In the genomic region with DNA sequence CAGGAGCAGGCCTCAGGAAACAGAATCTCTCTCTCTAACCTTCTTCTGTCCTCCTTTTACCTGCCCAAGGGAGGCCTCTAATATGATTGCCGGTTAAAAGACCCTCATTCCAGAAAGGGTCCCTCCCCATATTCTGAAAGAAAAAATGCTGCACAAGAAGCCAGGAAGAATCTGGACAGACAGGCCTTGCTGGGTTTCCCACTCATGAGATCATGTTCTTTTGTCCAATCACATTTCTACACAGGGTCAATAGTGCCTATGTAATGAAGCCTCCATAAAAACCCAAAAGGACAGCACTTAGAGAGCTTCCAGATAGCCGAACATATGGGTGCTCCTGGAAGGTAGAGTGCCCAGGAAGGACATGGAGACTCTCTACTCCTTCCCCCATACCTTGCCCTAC, we compare ENCODE assay signal across 15 cellular contexts.
DNase-seq lines count a peak whose midpoint lies in the region; ATAC-seq and TF ChIP-seq lines count a peak whose summit lies in the region.
"Had no signal": no experiment of that assay in that cellular context is flagged by ENCODE, and none has a peak within 500 bp of the region (broad histone marks: within the 10 kb centered on the region; RNA-seq: fewer than 3 reads in every experiment).

No MANE protein-coding gene starts in this region.

- peaks cover 52% of the 10 kb centered on the region for H3K36me3 Mint-ChIP-seq in Caco-2 (ENCODE audit: insufficient read depth, unreplicated experiment)

- no peak for TF ChIP-seq CTCF in Caco-2 (IDR thresholded peaks at IDR 0.05; ENCODE audit: insufficient read depth in 1 of 2, low read depth in 1 of 2, low read length in 1 of 2, severe bottlenecking in 1 of 2, unreplicated experiment in 1 of 2)
- TF ChIP-seq CTCF in epithelial cell of esophagus (IDR thresholded peaks at IDR 0.05; ENCODE audit: insufficient read depth, low read depth, low read length, missing control alignments), result no peak

- H3K9me3 Mint-ChIP-seq in Caco-2 (ENCODE audit: unreplicated experiment), result no peaks in the 10 kb centered on the region
- H3K9me3 Mint-ChIP-seq: CD8-positive, alpha-beta T cell; H9 had no signal

- H3K27me3 Mint-ChIP-seq in Caco-2 (ENCODE audit: insufficient read depth, unreplicated experiment), result no peaks in the 10 kb centered on the region
- H3K27me3 Mint-ChIP-seq: B cell had no signal

- H3K4me1 ChIP-seq in Caco-2, result peaks cover 82% of the 10 kb centered on the region
- H3K4me1 ChIP-seq in trophoblast cell (ENCODE audit: control insufficient read depth in 1 of 2, insufficient read depth in 2 of 2, low read length in 2 of 2), result peaks cover 29 to 38% of the 10 kb centered on the region in 2 experiments
- H3K4me1 ChIP-seq: BLaER1 treated with 17β-estradiol and CSF1 and Interleukin-3, amounts not matched to agents 10 nM and 100 nM had no signal

- peak overlapping the region; percentile 81 for H3K27ac ChIP-seq in trophoblast cell (ENCODE audit: low read depth, low read length)
- H3K27ac ChIP-seq: BLaER1 treated with 17β-estradiol and CSF1 and Interleukin-3, amounts not matched to agents 10 nM and 100 nM had no signal

- no peak overlapping the region for H3K4ac ChIP-seq in trophoblast cell (ENCODE audit: low read depth, low read length)

- H2AFZ ChIP-seq in trophoblast cell (ENCODE audit: insufficient read depth, low read length, poor library complexity), result no peak overlapping the region

- H4K12ac ChIP-seq in trophoblast cell (ENCODE audit: low read depth, low read length), result no peak overlapping the region

- no peak overlapping the region for H3K4me3 ChIP-seq in Caco-2 (ENCODE audit: low read depth, low read length)
- H3K4me3 ChIP-seq in epithelial cell of esophagus (ENCODE audit: low read length), result no peak overlapping the region
- no peak overlapping the region for H3K4me3 ChIP-seq in trophoblast cell (ENCODE audit: low read depth, low read length)
- H3K4me3 ChIP-seq: BLaER1 treated with 17β-estradiol and CSF1 and Interleukin-3, amounts not matched to agents 10 nM and 100 nM had no signal

- no peak overlapping the region for H3K18ac ChIP-seq in trophoblast cell (ENCODE audit: low read length)

- H3K27me3 ChIP-seq in Caco-2 (replicated peaks; ENCODE audit: control insufficient read depth, insufficient read depth, low read length) (no peaks in the 10 kb centered on the region), trophoblast cell (ENCODE audit: insufficient read depth, low read length) (no peaks in the 10 kb centered on the region)
- H3K27me3 ChIP-seq: BLaER1 treated with 17β-estradiol and CSF1 and Interleukin-3, amounts not matched to agents 10 nM and 100 nM had no signal

- CTCF ChIA-PET in Caco-2 (lab: Charles Lee), result no interaction called here

- POLR2A ChIA-PET in Caco-2 (lab: Charles Lee), result interaction anchor here (0.5 kb wide), 1 partner anchor 1203 kb away, joined by 4 read pairs; no protein-coding TSS in a partner anchor

- H2BK12ac ChIP-seq in trophoblast cell (ENCODE audit: low read length), result no peak overlapping the region

- no CpG with 5 or more reads among the region's 2 CpGs for WGBS in trophoblast cell (ENCODE audit: extremely low coverage, insufficient coverage, insufficient read length)

- H3K27ac Mint-ChIP-seq in Caco-2 (ENCODE audit: unreplicated experiment), result peak overlapping the region; percentile 80
- H3K27ac Mint-ChIP-seq: B cell; CD8-positive, alpha-beta T cell had no signal

- H3K4me2 ChIP-seq in trophoblast cell (ENCODE audit: low read length), result peak overlapping the region; percentile 37
- H3K4me2 ChIP-seq: BLaER1 treated with 17β-estradiol and CSF1 and Interleukin-3, amounts not matched to agents 10 nM and 100 nM had no signal

- no peak overlapping the region for H3K9ac ChIP-seq in trophoblast cell (ENCODE audit: low read length)
- H3K9ac ChIP-seq: BLaER1 treated with 17β-estradiol and CSF1 and Interleukin-3, amounts not matched to agents 10 nM and 100 nM had no signal

- intact Hi-C loops in Caco-2 (cut with micrococcal nuclease; ENCODE audit: unreplicated experiment), result loop anchor here (10.0 kb wide), 1 partner anchor 143 kb away; a partner anchor contains a TSS

- ATAC-seq in GM21447 (IDR thresholded peaks at IDR 0.05; ENCODE audit: unreplicated experiment) (no peak), GM19351 (IDR thresholded peaks at IDR 0.05; ENCODE audit: unreplicated experiment) (no peak)
- ATAC-seq: CD8-positive, alpha-beta T cell had no signal

- H3K4me1 Mint-ChIP-seq in Caco-2 (ENCODE audit: low read depth, unreplicated experiment), result peaks cover 69% of the 10 kb centered on the region
- H3K4me1 Mint-ChIP-seq: B cell, H9 had no signal

- DNase-seq in Caco-2 (peak; percentile 44 to 45), epithelial cell of esophagus (ENCODE audit: low read depth) (peak; percentile 45), trophoblast cell (peak; percentile 83 to 92), SW 1271 (lab: John Stamatoyannopoulos, UW) (no peak), inferior parietal cortex (ENCODE audit: extremely low spot score) (no peak)
- DNase-seq: 8988T; CD8-positive, alpha-beta T cell; GDM1; H9; IMR-90 had no signal

- H3K14ac ChIP-seq in trophoblast cell (ENCODE audit: low read length), result peak overlapping the region; percentile 89

- H3K9me3 ChIP-seq in Caco-2 (no peaks in the 10 kb centered on the region), trophoblast cell (ENCODE audit: insufficient read depth, low read depth, low read length) (no peaks in the 10 kb centered on the region)
- H3K9me3 ChIP-seq: BLaER1 treated with 17β-estradiol and CSF1 and Interleukin-3, amounts not matched to agents 10 nM and 100 nM had no signal

- BruUV-seq in Caco-2 (replicated peaks; lab: Mats Ljungman, UMichigan), result no TSS peak

- peak overlapping the region; percentile 80 for H2BK120ac ChIP-seq in trophoblast cell (ENCODE audit: insufficient read depth, low read length, poor library complexity)

- peak overlapping the region; percentile 95 for H4K91ac ChIP-seq in trophoblast cell (ENCODE audit: low read depth, low read length)

- H4K8ac ChIP-seq in trophoblast cell (ENCODE audit: low read depth, low read length), result no peak overlapping the region

- TF ChIP-seq EP300 in Ishikawa (IDR thresholded peaks at IDR 0.05; ENCODE audit: borderline replicate concordance), result no peak

- no peaks in the 10 kb centered on the region for H3K36me3 ChIP-seq in Caco-2 (ENCODE audit: control insufficient read depth, insufficient read depth, low read length)
- H3K36me3 ChIP-seq in trophoblast cell (ENCODE audit: control insufficient read depth in 1 of 2, insufficient read depth in 2 of 2, low read length in 2 of 2), result no peaks in the 10 kb centered on the region

- H3K23ac ChIP-seq in trophoblast cell (ENCODE audit: low read length), result no peak overlapping the region

- H2BK5ac ChIP-seq in trophoblast cell (ENCODE audit: low read depth, low read length, poor library complexity), result peak overlapping the region; percentile 85

- peaks cover 34% of the 10 kb centered on the region for H3K79me1 ChIP-seq in trophoblast cell (ENCODE audit: low read length)

- no peak overlapping the region for H2AK5ac ChIP-seq in trophoblast cell (ENCODE audit: low read length)

- no peak for TF ChIP-seq RAD21 in Ishikawa (IDR thresholded peaks at IDR 0.05; ENCODE audit: low read depth)

- H3K4me3 Mint-ChIP-seq in Caco-2 (ENCODE audit: unreplicated experiment), result peak overlapping the region; percentile 66
- H3K4me3 Mint-ChIP-seq: B cell; CD8-positive, alpha-beta T cell; H9 had no signal

- peaks cover 3% of the 10 kb centered on the region for H3K79me2 ChIP-seq in trophoblast cell (ENCODE audit: control insufficient read depth, insufficient read depth, low read length, poor library complexity)

TF ChIP-seq in Ishikawa, 13 proteins besides CTCF, POLR2A, EP300 and RAD21:
- TF ChIP-seq TEAD4 (IDR thresholded peaks at IDR 0.05) (peak; percentile 78), NFIC (IDR thresholded peaks at IDR 0.05) (no peak)

Comparison
In these comparisons a context has a peak if more than half of its experiments do, and no peak if none do; other contexts are left out.
1. DNase-seq: peak in Caco-2 (2 of 2), epithelial cell of esophagus (single experiment) and trophoblast cell (2 of 2); none in SW 1271 (0 of 2) and inferior parietal cortex (single experiment).